In the genomic region with DNA sequence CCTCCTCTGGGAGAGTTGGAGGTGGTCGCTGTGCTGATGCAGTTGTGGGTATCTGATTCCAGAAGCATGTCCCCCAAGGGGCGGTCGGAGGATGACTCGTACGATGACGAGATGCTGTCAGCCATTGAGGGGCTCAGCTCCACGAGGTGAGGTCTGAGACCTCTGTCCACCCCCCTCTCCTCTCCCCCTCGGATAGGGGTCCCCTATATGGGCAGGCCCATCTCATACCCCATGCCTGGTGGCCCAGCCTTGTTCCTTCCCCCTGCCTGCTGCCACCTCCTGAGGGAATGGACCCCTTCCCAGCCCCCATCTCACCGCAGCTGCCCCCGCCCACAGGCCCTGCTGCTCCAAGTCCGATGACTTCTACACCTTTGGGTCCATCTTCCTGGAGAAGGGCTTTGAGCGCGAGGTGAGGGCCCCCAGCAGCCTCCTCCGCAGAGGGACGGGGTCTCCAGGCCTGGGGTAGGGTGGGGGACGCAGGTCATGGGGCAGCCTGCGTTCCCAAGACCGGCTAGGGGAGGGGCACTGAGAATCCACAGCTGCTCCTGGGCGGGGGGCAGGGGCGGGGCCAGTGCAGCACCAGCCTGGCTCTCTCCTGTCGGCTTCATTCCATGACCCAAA, we compare ENCODE assay signal across 22 cellular contexts. TPM values are rescaled to one million over a fixed set of nuclear protein-coding genes. Genes with fewer than 3 reads are reported as not detected.
A peak's percentile ranks its signal among the peaks of the same experiment; 100 is the strongest.
DNase-seq lines count a peak whose midpoint lies in the region; ATAC-seq and TF ChIP-seq lines count a peak whose summit lies in the region.
"Had no signal": no experiment of that assay in that cellular context is flagged by ENCODE, and none has a peak within 500 bp of the region (broad histone marks: within the 10 kb centered on the region; RNA-seq: fewer than 3 reads in every experiment).

No MANE protein-coding gene starts in this region.

- no peak overlapping the region for H2AFZ ChIP-seq in H9 (ENCODE audit: low read length)

- H3K27me3 Mint-ChIP-seq in activated naive CD8-positive, alpha-beta T cell treated with anti-CD3 and anti-CD28 coated beads, Interleukin-2, amount 10 ng/mL, durations not matched to agents 7 days and 5 days = no peaks in the 10 kb centered on the region
- no peaks in the 10 kb centered on the region for H3K27me3 Mint-ChIP-seq in activated naive CD8-positive, alpha-beta T cell treated with anti-CD3 and anti-CD28 coated beads, Interleukin-2, amount 50 U/mL, for 24 hours
- no peaks in the 10 kb centered on the region for H3K27me3 Mint-ChIP-seq in H9 (ENCODE audit: low read depth)
- H3K27me3 Mint-ChIP-seq: CD4-positive, CD25-positive, alpha-beta regulatory T cell; central memory CD8-positive, alpha-beta T cell; stimulated activated naive B cell treated with anti-CD40 and anti-IgM and Interleukin-4, amounts not matched to agents 10 μg/mL and 1 μg/mL and 100 μg/mL, for 72 hours had no signal

- H3K4me1 Mint-ChIP-seq in activated naive CD8-positive, alpha-beta T cell treated with anti-CD3 and anti-CD28 coated beads, Interleukin-2, amount 10 ng/mL, durations not matched to agents 7 days and 5 days = peaks cover 5% of the 10 kb centered on the region
- H3K4me1 Mint-ChIP-seq in activated naive CD8-positive, alpha-beta T cell treated with anti-CD3 and anti-CD28 coated beads, Interleukin-2, amount 50 U/mL, for 24 hours = peaks cover 1% of the 10 kb centered on the region
- 0 out of 4 replicates have a peak, but pooled peaks cover 0 to 3% of the 10 kb centered on the region in 2 experiments for H3K4me1 Mint-ChIP-seq in H9
- H3K4me1 Mint-ChIP-seq: nephron had no signal

- no peak overlapping the region; the same call in 1 of the 2 replicates for H3K14ac ChIP-seq in H9 (ENCODE audit: insufficient read depth, low read length)

- H3K79me1 ChIP-seq in H9 (ENCODE audit: insufficient read depth, low read depth, low read length, poor library complexity, severe bottlenecking) = no peaks in the 10 kb centered on the region

- no peaks in the 10 kb centered on the region for H3K9me3 ChIP-seq in Peyer's patch
- no peaks in the 10 kb centered on the region for H3K9me3 ChIP-seq in upper lobe of right lung
- no peaks in the 10 kb centered on the region for H3K9me3 ChIP-seq in H9 (ENCODE audit: control insufficient read depth, low read depth, low read length)
- H3K9me3 ChIP-seq: tibial artery had no signal

- no peak overlapping the region for H3T11ph ChIP-seq in H9 (ENCODE audit: low read length)

- no peak overlapping the region for H3K4me3 Mint-ChIP-seq in activated naive CD8-positive, alpha-beta T cell treated with anti-CD3 and anti-CD28 coated beads, Interleukin-2, amount 10 ng/mL, durations not matched to agents 7 days and 5 days
- H3K4me3 Mint-ChIP-seq in activated naive CD8-positive, alpha-beta T cell treated with anti-CD3 and anti-CD28 coated beads, Interleukin-2, amount 50 U/mL, for 24 hours = no peak overlapping the region
- H3K4me3 Mint-ChIP-seq in H9 = no peak overlapping the region
- H3K4me3 Mint-ChIP-seq: CD4-positive, CD25-positive, alpha-beta regulatory T cell; central memory CD8-positive, alpha-beta T cell; nephron; stimulated activated naive B cell treated with anti-CD40 and anti-IgM and Interleukin-4, amounts not matched to agents 10 μg/mL and 1 μg/mL and 100 μg/mL, for 72 hours had no signal

- POLR2A ChIA-PET in activated naive CD8-positive, alpha-beta T cell treated with anti-CD3 and anti-CD28 coated beads, Interleukin-2, amount 10 ng/mL, durations not matched to agents 7 days and 5 days (lab: Charles Lee) = no interaction called here

- TF ChIP-seq CTCF in Peyer's patch (IDR thresholded peaks at IDR 0.05) (no peak), upper lobe of right lung (IDR thresholded peaks at IDR 0.05) (no peak), H9 (conservative IDR thresholded peaks at IDR 0.05) (no peak)

- H4K91ac ChIP-seq in H9 (ENCODE audit: insufficient read length, low read depth, low read length) = no peak overlapping the region

- peak; percentile 21 for DNase-seq in activated naive CD8-positive, alpha-beta T cell treated with anti-CD3 and anti-CD28 coated beads, Interleukin-2, amount 10 ng/mL, durations not matched to agents 7 days and 5 days
- DNase-seq in activated naive CD8-positive, alpha-beta T cell treated with anti-CD3 and anti-CD28 coated beads, Interleukin-2, amount 50 U/mL, for 24 hours = no peak
- DNase-seq in Peyer's patch = peak in 2 of 3 donors; percentile 26 to 42
- peak; percentile 62 for DNase-seq in mesenteric fat pad (ENCODE audit: low spot score)
- peak; percentile 51 for DNase-seq in upper lobe of right lung
- no peak for DNase-seq in caudate nucleus (lab: John Stamatoyannopoulos, UW)
- DNase-seq in kidney glomerular epithelial cell (lab: John Stamatoyannopoulos, UW) = no peak
- DNase-seq in H9 = no peak
- DNase-seq: activated CD4-positive, alpha-beta T cell treated with anti-CD3 and anti-CD28 coated beads, Interleukin-2, amount 50 U/mL, for 4 hours; amygdala; CD4-positive, CD25-positive, alpha-beta regulatory T cell; DMS79; effector memory CD4-positive, alpha-beta T cell; glutamatergic neuron; mesendoderm; NCI-H187; NCI-H345; stimulated activated CD4-positive, alpha-beta T cell treated with anti-CD3 and anti-CD28 coated beads, Interleukin-15, amount 100 ng/mL, for 24 hours; stimulated activated naive B cell treated with anti-CD40 and anti-IgM and Interleukin-4, amounts not matched to agents 10 μg/mL and 1 μg/mL and 100 μg/mL, for 72 hours had no signal

- no peak overlapping the region for H3K9ac ChIP-seq in H9 (ENCODE audit: extremely low read depth, insufficient read length, low read length)

- no peak overlapping the region for H2AK5ac ChIP-seq in H9 (ENCODE audit: insufficient read length, low read length)

- H3K36me3 Mint-ChIP-seq in activated naive CD8-positive, alpha-beta T cell treated with anti-CD3 and anti-CD28 coated beads, Interleukin-2, amount 10 ng/mL, durations not matched to agents 7 days and 5 days = peaks cover 13% of the 10 kb centered on the region
- peaks cover 2% of the 10 kb centered on the region for H3K36me3 Mint-ChIP-seq in activated naive CD8-positive, alpha-beta T cell treated with anti-CD3 and anti-CD28 coated beads, Interleukin-2, amount 50 U/mL, for 24 hours (ENCODE audit: low read depth)
- H3K36me3 Mint-ChIP-seq in H9 (ENCODE audit: insufficient read depth in 1 of 3, low read depth in 3 of 3) = no peaks in the 10 kb centered on the region
- H3K36me3 Mint-ChIP-seq: CD4-positive, CD25-positive, alpha-beta regulatory T cell had no signal

- no peaks in the 10 kb centered on the region for H3K9me3 Mint-ChIP-seq in activated naive CD8-positive, alpha-beta T cell treated with anti-CD3 and anti-CD28 coated beads, Interleukin-2, amount 10 ng/mL, durations not matched to agents 7 days and 5 days
- H3K9me3 Mint-ChIP-seq in activated naive CD8-positive, alpha-beta T cell treated with anti-CD3 and anti-CD28 coated beads, Interleukin-2, amount 50 U/mL, for 24 hours = no peaks in the 10 kb centered on the region
- H3K9me3 Mint-ChIP-seq in H9 = no peaks in the 10 kb centered on the region
- H3K9me3 Mint-ChIP-seq: CD4-positive, CD25-positive, alpha-beta regulatory T cell; central memory CD8-positive, alpha-beta T cell; nephron; stimulated activated naive B cell treated with anti-CD40 and anti-IgM and Interleukin-4, amounts not matched to agents 10 μg/mL and 1 μg/mL and 100 μg/mL, for 72 hours had no signal

- no peaks in the 10 kb centered on the region for H3K23me2 ChIP-seq in H9 (ENCODE audit: insufficient read length, low read depth, low read length, poor library complexity, severe bottlenecking)

- intact Hi-C loops in upper lobe of right lung (cut with DNase I) = no loop called here

- H3K36me3 ChIP-seq in Peyer's patch (peaks cover 0 to 11% (median 0%) of the 10 kb centered on the region in 3 donors), upper lobe of right lung (peaks cover 40% of the 10 kb centered on the region)
- H3K36me3 ChIP-seq: tibial artery had no signal

- no peak overlapping the region for H2BK15ac ChIP-seq in H9 (ENCODE audit: low read depth, low read length)

- no peak overlapping the region for H4K8ac ChIP-seq in H9 (replicated peaks; ENCODE audit: insufficient read length, low read depth, low read length)

- WGBS in H9 (ENCODE audit: extremely low coverage, insufficient read length, low lambda C conversion rate) = no CpG with 5 or more reads among the region's 21 CpGs

- H3K4me2 ChIP-seq in H9 (ENCODE audit: insufficient read depth, insufficient read length, low read length) = no peak overlapping the region

- no peak overlapping the region for H3K23ac ChIP-seq in H9 (ENCODE audit: insufficient read length, low read depth, low read length)

- H3K27me3 ChIP-seq in Peyer's patch (no peaks in the 10 kb centered on the region), upper lobe of right lung (no peaks in the 10 kb centered on the region), H9 (ENCODE audit: insufficient read depth, low read length) (no peaks in the 10 kb centered on the region)
- H3K27me3 ChIP-seq: tibial artery had no signal

- ATAC-seq in activated naive CD8-positive, alpha-beta T cell treated with anti-CD3 and anti-CD28 coated beads, Interleukin-2, amount 10 ng/mL, durations not matched to agents 7 days and 5 days (ENCODE audit: low read depth) = no peak
- no peak for ATAC-seq in activated naive CD8-positive, alpha-beta T cell treated with anti-CD3 and anti-CD28 coated beads, Interleukin-2, amount 50 U/mL, for 24 hours
- ATAC-seq in upper lobe of right lung = no peak
- ATAC-seq: stimulated activated naive B cell treated with anti-CD40 and anti-IgM and Interleukin-4, amounts not matched to agents 10 μg/mL and 1 μg/mL and 100 μg/mL, for 72 hours had no signal

- H3K79me2 ChIP-seq in H9 (ENCODE audit: insufficient read depth, low read length) = no peaks in the 10 kb centered on the region

- no peak overlapping the region for H2BK20ac ChIP-seq in H9 (ENCODE audit: low read depth, low read length, poor library complexity, severe bottlenecking)

- H4K5ac ChIP-seq in H9 (ENCODE audit: insufficient read length, low read depth, low read length) = no peak overlapping the region

- H3K4ac ChIP-seq in H9 (ENCODE audit: low read depth, low read length) = no peak overlapping the region

- no peak overlapping the region for H2BK12ac ChIP-seq in H9 (ENCODE audit: insufficient read length, low read depth, low read length)

- H3K4me3 ChIP-seq in Peyer's patch = no peak overlapping the region
- no peak overlapping the region for H3K4me3 ChIP-seq in upper lobe of right lung
- H3K4me3 ChIP-seq: tibial artery had no signal

- H3K18ac ChIP-seq in H9 (ENCODE audit: insufficient read length, low read depth, low read length) = no peak overlapping the region

- no peak overlapping the region for H3K27ac ChIP-seq in Peyer's patch
- no peak overlapping the region for H3K27ac ChIP-seq in upper lobe of right lung
- no peak overlapping the region for H3K27ac ChIP-seq in caudate nucleus (ENCODE audit: low read depth, low read length)
- no peak overlapping the region for H3K27ac ChIP-seq in H9 (ENCODE audit: insufficient read length, low read depth, low read length)
- H3K27ac ChIP-seq: tibial artery had no signal

- H2BK120ac ChIP-seq in H9 (ENCODE audit: low read depth, low read length, poor library complexity, severe bottlenecking) = no peak overlapping the region

- H3K4me1 ChIP-seq in Peyer's patch (peaks cover 0 to 8% (median 0%) of the 10 kb centered on the region in 4 donors), upper lobe of right lung (peaks cover 20% of the 10 kb centered on the region), H9 (ENCODE audit: insufficient read depth, low read length) (no peaks in the 10 kb centered on the region)

- H3K56ac ChIP-seq in H9 (ENCODE audit: insufficient read length, low read depth, low read length) = no peak overlapping the region

- no peak overlapping the region for H3K27ac Mint-ChIP-seq in activated naive CD8-positive, alpha-beta T cell treated with anti-CD3 and anti-CD28 coated beads, Interleukin-2, amount 10 ng/mL, durations not matched to agents 7 days and 5 days
- H3K27ac Mint-ChIP-seq in activated naive CD8-positive, alpha-beta T cell treated with anti-CD3 and anti-CD28 coated beads, Interleukin-2, amount 50 U/mL, for 24 hours = no peak overlapping the region
- no peak overlapping the region for H3K27ac Mint-ChIP-seq in H9
- H3K27ac Mint-ChIP-seq: nephron had no signal

- no peak for TF ChIP-seq POLR2A in Peyer's patch (IDR thresholded peaks at IDR 0.05)

- no peaks in the 10 kb centered on the region for H4K20me1 ChIP-seq in H9 (ENCODE audit: control insufficient read depth, insufficient read depth, insufficient read length)

- H2BK5ac ChIP-seq in H9 (ENCODE audit: insufficient read length, low read length) = no peak overlapping the region

RNA-seq across cellular contexts. Expression of gene ADCY7, which starts 39.2 kb away (rescaled TPM):
- 100 to 1,000 TPM; 172 to 177 TPM for total RNA-seq in activated naive CD8-positive, alpha-beta T cell treated with anti-CD3 and anti-CD28 coated beads, Interleukin-2, amount 10 ng/mL, durations not matched to agents 7 days and 5 days
- total RNA-seq in Peyer's patch (10 to 100 TPM in 3 of 4 donors, 1 to 10 TPM in 1; 6.5 to 67.7 (median 21.5) TPM), mesenteric fat pad (26.8 TPM), upper lobe of right lung (88.1 TPM), H9 (2021) (2.6 and 4.0 TPM in 2 replicates)

Comparison
In these comparisons a context has a peak if more than half of its experiments do, and no peak if none do; other contexts are left out.
1. DNase-seq: peak in activated naive CD8-positive, alpha-beta T cell treated with anti-CD3 and anti-CD28 coated beads, Interleukin-2, amount 10 ng/mL, durations not matched to agents 7 days and 5 days (single experiment), Peyer's patch (2 of 3), mesenteric fat pad (single experiment) and upper lobe of right lung (single experiment); none in activated naive CD8-positive, alpha-beta T cell treated with anti-CD3 and anti-CD28 coated beads, Interleukin-2, amount 50 U/mL, for 24 hours (single experiment), caudate nucleus (0 of 61), kidney glomerular epithelial cell (single experiment) and H9 (single experiment).